Comparison of ENCODE assay signal across 9 cellular contexts in genomic region chr2:74549685-74549971, GRCh38. TPM values are rescaled to one million over a fixed set of nuclear protein-coding genes. Genes with fewer than 3 reads are reported as not detected.
A peak's percentile ranks its signal among the peaks of the same experiment; 100 is the strongest.
DNase-seq lines count a peak whose midpoint lies in the region; TF ChIP-seq lines count a peak whose summit lies in the region.
"Had no signal": no experiment of that assay in that cellular context is flagged by ENCODE, and none has a peak within 500 bp of the region (broad histone marks: within the 10 kb centered on the region; RNA-seq: fewer than 3 reads in every experiment).

No MANE protein-coding gene starts in this region.

- H3K27me3 ChIP-seq in Caco-2 (replicated peaks; ENCODE audit: control insufficient read depth, insufficient read depth, low read length) (no peaks in the 10 kb centered on the region), parathyroid adenoma (ENCODE audit: control insufficient read depth, insufficient read depth, low read length) (no peaks in the 10 kb centered on the region)

- H3K4me3 Mint-ChIP-seq in Caco-2 (ENCODE audit: unreplicated experiment) (peak overlapping the region; percentile 87), endothelial cell (ENCODE audit: unreplicated experiment) (peak overlapping the region; percentile 68)

- no peaks in the 10 kb centered on the region for H3K9me3 ChIP-seq in Caco-2
- no peaks in the 10 kb centered on the region for H3K9me3 ChIP-seq in parathyroid adenoma (ENCODE audit: control insufficient read depth, low read length)

- H3K9me3 Mint-ChIP-seq in Caco-2 (ENCODE audit: unreplicated experiment) (no peaks in the 10 kb centered on the region), endothelial cell (ENCODE audit: unreplicated experiment) (no peaks in the 10 kb centered on the region)

- peak overlapping the region; percentile 98 for H3K4me2 ChIP-seq in parathyroid adenoma (ENCODE audit: low read length)

- peaks cover 8% of the 10 kb centered on the region for H3K36me3 Mint-ChIP-seq in Caco-2 (ENCODE audit: insufficient read depth, unreplicated experiment)
- H3K36me3 Mint-ChIP-seq in endothelial cell (ENCODE audit: low read depth, unreplicated experiment): peaks cover 15% of the 10 kb centered on the region

- BruUV-seq in Caco-2 (replicated peaks; lab: Mats Ljungman, UMichigan): no TSS peak

- intact Hi-C loops in Caco-2 (cut with micrococcal nuclease; ENCODE audit: unreplicated experiment): loop anchor here (1.0 to 2.0 kb wide), 4 partner anchors 20 to 67 kb away; partner anchors contain the start of genes AUP1, CCDC142, HTRA2 and PCGF1

- POLR2A ChIA-PET in Caco-2 (lab: Charles Lee): interaction anchor here (0.6 kb wide), 1 partner anchor 15 kb away, joined by 4 read pairs; no protein-coding TSS in a partner anchor

- no peak for TF ChIP-seq CTCF in Caco-2 (IDR thresholded peaks at IDR 0.05; ENCODE audit: insufficient read depth in 1 of 2, low read depth in 1 of 2, low read length in 1 of 2, severe bottlenecking in 1 of 2, unreplicated experiment in 1 of 2)
- TF ChIP-seq CTCF in NB4 (IDR thresholded peaks at IDR 0.05; ENCODE audit: low read depth, low read length): no peak
- TF ChIP-seq CTCF in endothelial cell (IDR thresholded peaks at IDR 0.05; ENCODE audit: unreplicated experiment): no peak
- TF ChIP-seq CTCF in parathyroid adenoma (IDR thresholded peaks at IDR 0.05): no peak

- CTCF ChIA-PET in Caco-2 (lab: Charles Lee): no interaction called here

- H3K27ac ChIP-seq in parathyroid adenoma: peak overlapping the region; percentile 64

- H3K4me1 ChIP-seq in Caco-2 (peaks cover 22% of the 10 kb centered on the region), parathyroid adenoma (peaks cover 10% of the 10 kb centered on the region)

- H3K79me2 ChIP-seq in parathyroid adenoma: no peaks in the 10 kb centered on the region

- peak overlapping the region; percentile 94 for H3K27ac Mint-ChIP-seq in Caco-2 (ENCODE audit: unreplicated experiment)
- H3K27ac Mint-ChIP-seq in endothelial cell (ENCODE audit: unreplicated experiment): no peak overlapping the region

- TF ChIP-seq POLR2A in NB4 (IDR thresholded peaks at IDR 0.05; ENCODE audit: extremely low read depth, insufficient read length): no peak

- H3K27me3 Mint-ChIP-seq in Caco-2 (ENCODE audit: insufficient read depth, unreplicated experiment): no peaks in the 10 kb centered on the region
- H3K27me3 Mint-ChIP-seq in endothelial cell (ENCODE audit: unreplicated experiment): peaks cover 8% of the 10 kb centered on the region

- peak overlapping the region; percentile 86 for H2AFZ ChIP-seq in parathyroid adenoma

- in situ Hi-C loops in ACHN (cut with HindIII; ENCODE audit: low pct_ligation_motif_present, low pct_unique_long_range_greater_than_20kb, low sequenced_read_pairs): no loop called here

- DNase-seq in Caco-2 (no peak), NB4 (ENCODE audit: low read depth) (peak; percentile 70), endothelial cell (ENCODE audit: low spot score) (no peak), ACHN (no peak), retina (no peak), NCI-H524 (lab: John Stamatoyannopoulos, UW) (no peak)
- no peak for DNase-seq in activated CD8-positive, alpha-beta memory T cell treated with anti-CD3 and anti-CD28 coated beads for 24 hours
- DNase-seq: T1000 had no signal

- H3K4me1 Mint-ChIP-seq in Caco-2 (ENCODE audit: low read depth, unreplicated experiment) (peaks cover 13% of the 10 kb centered on the region), endothelial cell (ENCODE audit: unreplicated experiment) (peaks cover 18% of the 10 kb centered on the region)

- H3K4me3 ChIP-seq in Caco-2 (ENCODE audit: low read depth, low read length): peak overlapping the region; percentile 74
- H3K4me3 ChIP-seq in NB4 (ENCODE audit: low read depth, low read length): peak overlapping the region; percentile 77
- peak overlapping the region; percentile 69 for H3K4me3 ChIP-seq in parathyroid adenoma (ENCODE audit: low read depth, low read length)

- H3K36me3 ChIP-seq in Caco-2 (ENCODE audit: control insufficient read depth, insufficient read depth, low read length) (no peaks in the 10 kb centered on the region), parathyroid adenoma (ENCODE audit: control insufficient read depth, insufficient read depth, low read length) (no peaks in the 10 kb centered on the region)

- no peak overlapping the region for H3K9ac ChIP-seq in parathyroid adenoma

RNA-seq across cellular contexts. Expression of gene LOXL3, which starts 4.1 kb away (rescaled TPM):
- total RNA-seq in Caco-2 (2022): 13.8 and 15.9 TPM in 2 replicates
- 10.0 TPM for total RNA-seq in endothelial cell (ENCODE audit: unreplicated experiment)

RNA-seq across cellular contexts. Expression of gene DOK1, which starts 4.9 kb away (rescaled TPM):
- total RNA-seq in Caco-2 (2022) (5.1 and 5.5 TPM in 2 replicates), endothelial cell (ENCODE audit: unreplicated experiment) (27.8 TPM)

RNA-seq across cellular contexts. Expression of gene HTRA2, which starts 19.9 kb away (rescaled TPM):
- total RNA-seq in Caco-2 (2022) (27.0 and 27.3 TPM in 2 replicates), endothelial cell (ENCODE audit: unreplicated experiment) (44.3 TPM)

RNA-seq across cellular contexts. Expression of gene AUP1, which starts 20.1 kb away (rescaled TPM):
- total RNA-seq in Caco-2 (2022) (154 and 156 TPM in 2 replicates), endothelial cell (ENCODE audit: unreplicated experiment) (117 TPM)

RNA-seq across cellular contexts. Expression of gene DQX1, which starts 23.6 kb away (rescaled TPM):
- total RNA-seq in Caco-2 (2022) (0.50 and 1.4 TPM in 2 replicates), endothelial cell (ENCODE audit: unreplicated experiment) (3.5 TPM)
